ENCODE assay signal across 19 cellular contexts in genomic region chr12:64473176-64473575, GRCh38.
"Had no signal": no experiment of that assay in that cellular context is flagged by ENCODE, and none has a peak within 500 bp of the region (broad histone marks: within the 10 kb centered on the region; RNA-seq: fewer than 3 reads in every experiment).

No MANE protein-coding gene starts in this region.

- ATAC-seq: gastroesophageal sphincter, left cardiac atrium, lower lobe of right lung had no signal

- H3K27me3 Mint-ChIP-seq: memory B cell, naive B cell, type B pancreatic cell had no signal

- H3K27ac Mint-ChIP-seq: memory B cell, neural progenitor cell, type B pancreatic cell had no signal

- H3K4me1 Mint-ChIP-seq: neural progenitor cell had no signal

- H3K4me3 Mint-ChIP-seq: memory B cell, naive B cell, neural progenitor cell, type B pancreatic cell had no signal

- DNase-seq: effector memory CD4-positive, alpha-beta T cell; esophagus squamous epithelium; foreskin fibroblast; glutamatergic neuron; kidney; left cardiac atrium; left ventricle myocardium inferior; lower lobe of right lung; midbrain; naive B cell; nucleus accumbens; ovary; stimulated activated CD4-positive, alpha-beta T cell treated with anti-CD3 and anti-CD28 coated beads, Interleukin-2, amount 100 ng/mL, for 48 hours; stimulated activated naive CD4-positive, alpha-beta T cell treated with Interleukin-2 at 50 U/mL for 16 hours; thyroid gland had no signal

- H3K9me3 Mint-ChIP-seq: memory B cell had no signal
